8 cellular contexts compared by ENCODE assay signal in genomic region chr10:100988166-100988565, GRCh38. TPM values are rescaled to one million over a fixed set of nuclear protein-coding genes. Genes with fewer than 3 reads are reported as not detected.
DNase-seq lines count a peak whose midpoint lies in the region; ATAC-seq and TF ChIP-seq lines count a peak whose summit lies in the region.

No MANE protein-coding gene starts in this region.

- no peak for TF ChIP-seq CTCF in AG09309 (IDR thresholded peaks at IDR 0.05; ENCODE audit: control insufficient read depth, insufficient read depth, low read depth, low read length, missing control alignments)
- no peak for TF ChIP-seq CTCF in chondrocyte (IDR thresholded peaks at IDR 0.05)

- DNase-seq in AG09309 (ENCODE audit: low read depth): no peak
- DNase-seq in Jurkat, Clone E6-1 (ENCODE audit: low read depth, low spot score): no peak
- DNase-seq in chondrocyte (ENCODE audit: low spot score): no peak
- no peak for DNase-seq in naive B cell
- DNase-seq in mesenteric fat pad (ENCODE audit: low spot score): no peak

- ATAC-seq in naive B cell (ENCODE audit: low read depth in 2 of 2) (no peak), GM18873 (IDR thresholded peaks at IDR 0.05; ENCODE audit: low FRiP score, unreplicated experiment) (no peak), HG02973 (IDR thresholded peaks at IDR 0.05; ENCODE audit: unreplicated experiment) (no peak), HG02642 (IDR thresholded peaks at IDR 0.05; ENCODE audit: poor library complexity, unreplicated experiment) (no peak)

- no peaks in the 10 kb centered on the region for H3K27me3 Mint-ChIP-seq in chondrocyte (ENCODE audit: low read depth)
- H3K27me3 Mint-ChIP-seq in naive B cell: no peaks in the 10 kb centered on the region

- H3K36me3 Mint-ChIP-seq in chondrocyte (ENCODE audit: low read depth) (peaks cover 12% of the 10 kb centered on the region), naive B cell (peaks cover 16 to 22% of the 10 kb centered on the region in 2 donors)

- H3K4me3 Mint-ChIP-seq in chondrocyte (ENCODE audit: unreplicated experiment) (peak overlapping the region; percentile 100), naive B cell (peak overlapping the region; percentile 93 to 100 (median 98))

- peak overlapping the region; percentile 88 for H3K4me3 ChIP-seq in AG09309 (ENCODE audit: control insufficient read depth, low read depth, low read length)
- H3K4me3 ChIP-seq in Jurkat, Clone E6-1 (ENCODE audit: low read length): peak overlapping the region; percentile 99

- H3K4me1 Mint-ChIP-seq in chondrocyte (ENCODE audit: low read depth): peaks cover 27% of the 10 kb centered on the region
- peaks cover 29 to 48% (median 36%) of the 10 kb centered on the region in 3 donors for H3K4me1 Mint-ChIP-seq in naive B cell

- H3K9me3 Mint-ChIP-seq in chondrocyte (ENCODE audit: low read depth) (no peaks in the 10 kb centered on the region), naive B cell (peaks cover 0 to 8% (median 0%) of the 10 kb centered on the region in 7 donors)

- H3K27ac Mint-ChIP-seq in chondrocyte (ENCODE audit: unreplicated experiment) (no peak overlapping the region), naive B cell (peak overlapping the region in 4 of 6 donors; percentile 15 to 94 (median 76))

RNA-seq across cellular contexts. Expression of gene TWNK, which starts 0.8 kb away (rescaled TPM):
- polyA plus RNA-seq in Jurkat, Clone E6-1 (2012; ENCODE audit: insufficient read depth, insufficient read length): 20.6 TPM
- total RNA-seq in chondrocyte: 4.8 to 6.6 TPM (median 5.4 TPM) in 3 replicates
- polyA plus RNA-seq in naive B cell (ENCODE audit: low read depth in 6 of 6): 10 to 100 TPM in 2 of 6 donors, 1 to 10 TPM in 3, not detected in 1; 5.5 to 13.3 (median 8.1) TPM
- total RNA-seq in mesenteric fat pad: 7.5 TPM

RNA-seq across cellular contexts. Expression of gene MRPL43, which starts 0.9 kb away (rescaled TPM):
- 115 TPM for polyA plus RNA-seq in Jurkat, Clone E6-1 (2012; ENCODE audit: insufficient read depth, insufficient read length)
- total RNA-seq in chondrocyte (54.0 to 74.1 TPM (median 57.3 TPM) in 3 replicates), mesenteric fat pad (61.7 TPM)
- 100 to 1,000 TPM in 4 of 6 donors, 10 to 100 TPM in 2; 74.4 to 125 (median 113) TPM for polyA plus RNA-seq in naive B cell (ENCODE audit: low read depth in 6 of 6)

RNA-seq across cellular contexts. Expression of gene LZTS2, which starts 11.4 kb away (rescaled TPM):
- 17.3 TPM for polyA plus RNA-seq in Jurkat, Clone E6-1 (2012; ENCODE audit: insufficient read depth, insufficient read length)
- total RNA-seq in chondrocyte (58.9 to 80.7 TPM (median 79.4 TPM) in 3 replicates), mesenteric fat pad (102 TPM)
- 10 to 100 TPM in 5 of 6 donors, 1 to 10 TPM in 1; 2.2 to 21.5 (median 13.2) TPM for polyA plus RNA-seq in naive B cell (ENCODE audit: low read depth in 6 of 6)

RNA-seq across cellular contexts. Expression of gene SEMA4G, which starts 18.9 kb away (rescaled TPM):
- polyA plus RNA-seq in Jurkat, Clone E6-1 (2012; ENCODE audit: insufficient read depth, insufficient read length): 5.3 TPM
- total RNA-seq in chondrocyte (4.8 to 8.0 TPM (median 7.9 TPM) in 3 replicates), mesenteric fat pad (1.4 TPM)
- polyA plus RNA-seq in naive B cell (ENCODE audit: low read depth in 6 of 6): not detected

RNA-seq across cellular contexts. Expression of gene PDZD7, which starts 42.8 kb away (rescaled TPM):
- 4.6 TPM for polyA plus RNA-seq in Jurkat, Clone E6-1 (2012; ENCODE audit: insufficient read depth, insufficient read length)
- 1.4 to 1.8 TPM (median 1.7 TPM) in 3 replicates for total RNA-seq in chondrocyte
- under 1 TPM in 2 of 6 donors, not detected in 4; 0.23 to 0.87 TPM for polyA plus RNA-seq in naive B cell (ENCODE audit: low read depth in 6 of 6)
- 0.55 TPM for total RNA-seq in mesenteric fat pad
